ENCODE assay signal across 1 cellular context in the genomic region with DNA sequence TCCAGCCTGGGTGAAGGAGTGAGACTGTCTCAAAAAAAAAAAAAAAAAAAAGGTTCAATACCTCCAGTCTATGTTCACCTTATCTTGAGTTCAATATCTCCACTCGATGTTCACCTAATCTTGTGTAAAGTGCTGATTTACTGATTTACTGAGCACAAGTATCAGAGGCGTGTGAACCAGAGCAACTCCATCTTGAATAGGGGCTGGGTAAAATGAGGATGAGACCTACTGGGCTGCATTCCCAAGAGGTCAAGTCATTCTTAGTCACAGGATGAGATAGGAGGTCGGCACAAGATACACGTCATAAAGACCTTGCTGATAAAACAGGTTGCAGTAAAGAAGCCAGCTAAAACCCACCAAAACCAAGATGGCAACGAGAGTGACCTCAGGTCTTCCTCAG. TPM values are rescaled to one million over a fixed set of nuclear protein-coding genes. Genes with fewer than 3 reads are reported as not detected.
"Had no signal": no experiment of that assay in that cellular context is flagged by ENCODE, and none has a peak within 500 bp of the region (broad histone marks: within the 10 kb centered on the region; RNA-seq: fewer than 3 reads in every experiment).

No MANE protein-coding gene starts in this region.

RNA-seq across cellular contexts. Expression of a gene that starts 41.0 kb away (rescaled TPM):
- total RNA-seq: natural killer cell had no signal
